Comparison of ENCODE assay signal across 8 cellular contexts in the genomic region with DNA sequence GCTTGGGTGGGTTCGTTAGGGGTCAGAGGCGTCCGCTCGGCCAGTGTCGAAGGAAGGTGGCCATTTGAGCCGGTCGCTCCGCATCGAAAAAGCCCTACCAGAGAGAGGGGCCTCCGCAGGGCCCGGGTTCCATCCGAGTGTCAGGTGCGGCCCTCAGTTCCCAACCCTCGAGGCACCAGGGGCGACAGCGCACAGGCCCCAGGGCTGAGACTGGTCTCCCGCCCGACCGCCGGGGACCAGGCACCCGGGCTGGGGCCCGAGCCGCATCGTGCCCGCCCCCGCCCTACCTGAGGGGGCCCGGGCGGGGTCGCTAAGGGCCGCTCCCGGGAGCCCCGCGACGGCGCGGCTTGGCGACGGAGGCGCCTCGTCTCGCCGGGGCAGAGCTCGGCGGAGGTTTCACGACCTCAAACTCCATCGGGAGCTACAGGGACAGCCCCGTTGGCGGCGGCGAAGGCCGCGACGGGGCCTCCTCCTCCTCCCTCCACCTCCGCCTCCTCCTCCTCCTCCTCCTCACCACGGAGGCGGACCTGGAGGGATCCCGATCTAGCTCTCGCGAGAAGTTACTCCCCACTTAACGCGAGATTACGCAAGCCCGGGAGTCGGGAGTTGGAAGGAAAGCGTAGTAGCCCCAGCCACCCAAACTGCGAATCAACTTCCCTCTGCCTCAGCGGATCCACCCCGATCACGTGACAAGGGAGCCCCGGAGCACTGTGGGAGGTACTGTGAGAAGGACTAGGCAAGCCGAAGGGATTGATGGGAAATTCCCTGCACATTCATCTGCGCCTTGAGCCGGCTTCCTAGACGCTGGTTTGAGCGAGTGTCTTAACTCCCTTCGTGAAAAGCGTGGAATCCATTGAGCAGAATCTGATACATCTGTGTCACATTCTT. TPM values are rescaled to one million over a fixed set of nuclear protein-coding genes. Genes with fewer than 3 reads are reported as not detected.
DNase-seq lines count a peak whose midpoint lies in the region; ATAC-seq and TF ChIP-seq lines count a peak whose summit lies in the region.

A gene with protein sequence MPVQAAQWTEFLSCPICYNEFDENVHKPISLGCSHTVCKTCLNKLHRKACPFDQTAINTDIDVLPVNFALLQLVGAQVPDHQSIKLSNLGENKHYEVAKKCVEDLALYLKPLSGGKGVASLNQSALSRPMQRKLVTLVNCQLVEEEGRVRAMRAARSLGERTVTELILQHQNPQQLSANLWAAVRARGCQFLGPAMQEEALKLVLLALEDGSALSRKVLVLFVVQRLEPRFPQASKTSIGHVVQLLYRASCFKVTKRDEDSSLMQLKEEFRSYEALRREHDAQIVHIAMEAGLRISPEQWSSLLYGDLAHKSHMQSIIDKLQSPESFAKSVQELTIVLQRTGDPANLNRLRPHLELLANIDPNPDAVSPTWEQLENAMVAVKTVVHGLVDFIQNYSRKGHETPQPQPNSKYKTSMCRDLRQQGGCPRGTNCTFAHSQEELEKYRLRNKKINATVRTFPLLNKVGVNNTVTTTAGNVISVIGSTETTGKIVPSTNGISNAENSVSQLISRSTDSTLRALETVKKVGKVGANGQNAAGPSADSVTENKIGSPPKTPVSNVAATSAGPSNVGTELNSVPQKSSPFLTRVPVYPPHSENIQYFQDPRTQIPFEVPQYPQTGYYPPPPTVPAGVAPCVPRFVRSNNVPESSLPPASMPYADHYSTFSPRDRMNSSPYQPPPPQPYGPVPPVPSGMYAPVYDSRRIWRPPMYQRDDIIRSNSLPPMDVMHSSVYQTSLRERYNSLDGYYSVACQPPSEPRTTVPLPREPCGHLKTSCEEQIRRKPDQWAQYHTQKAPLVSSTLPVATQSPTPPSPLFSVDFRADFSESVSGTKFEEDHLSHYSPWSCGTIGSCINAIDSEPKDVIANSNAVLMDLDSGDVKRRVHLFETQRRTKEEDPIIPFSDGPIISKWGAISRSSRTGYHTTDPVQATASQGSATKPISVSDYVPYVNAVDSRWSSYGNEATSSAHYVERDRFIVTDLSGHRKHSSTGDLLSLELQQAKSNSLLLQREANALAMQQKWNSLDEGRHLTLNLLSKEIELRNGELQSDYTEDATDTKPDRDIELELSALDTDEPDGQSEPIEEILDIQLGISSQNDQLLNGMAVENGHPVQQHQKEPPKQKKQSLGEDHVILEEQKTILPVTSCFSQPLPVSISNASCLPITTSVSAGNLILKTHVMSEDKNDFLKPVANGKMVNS (minus strand): TSS at position 537 of the 888 bp plus-strand sequence. CDS start 7,850 bp downstream, outside the sequence.

- H3K4me1 ChIP-seq in osteoblast (ENCODE audit: insufficient read depth, low read length): peaks cover 22% of the 10 kb centered on the region
- peaks cover 32 to 40% of the 10 kb centered on the region in 2 donors for H3K4me1 ChIP-seq in thoracic aorta (ENCODE audit: control insufficient read depth in 1 of 2, low read depth in 2 of 2)

- peaks cover 62% of the 10 kb centered on the region for H3F3A ChIP-seq in SU-DHL-6 (ENCODE audit: insufficient read depth)

- H3K79me2 ChIP-seq in SU-DHL-6 (ENCODE audit: insufficient read depth, low read length) (peaks cover 56% of the 10 kb centered on the region), osteoblast (ENCODE audit: insufficient read depth, low read length) (peaks cover 58% of the 10 kb centered on the region)

- peak within 1 kb of the TSS; percentile 84 for H2AFZ ChIP-seq in SU-DHL-6 (ENCODE audit: low read depth, low read length, severe bottlenecking)
- peak within 1 kb of the TSS; percentile 86 for H2AFZ ChIP-seq in osteoblast (ENCODE audit: low read length)

- H3K9ac ChIP-seq in SU-DHL-6 (ENCODE audit: low read length): peak within 1 kb of the TSS; percentile 93

- H3K36me3 Mint-ChIP-seq in activated naive CD8-positive, alpha-beta T cell treated with anti-CD3 and anti-CD28 coated beads, Interleukin-2, amount 10 ng/mL, durations not matched to agents 7 days and 5 days: peaks cover 12% of the 10 kb centered on the region
- no peaks in the 10 kb centered on the region for H3K36me3 Mint-ChIP-seq in glutamatergic neuron (ENCODE audit: unreplicated experiment)

- peak within 1 kb of the TSS; percentile 98 for H3K4me2 ChIP-seq in SU-DHL-6 (ENCODE audit: low read depth, low read length, poor library complexity, severe bottlenecking)
- peak within 1 kb of the TSS; percentile 74 for H3K4me2 ChIP-seq in osteoblast (ENCODE audit: insufficient read depth, low read length)

- no peaks in the 10 kb centered on the region for H3K9me3 Mint-ChIP-seq in activated naive CD8-positive, alpha-beta T cell treated with anti-CD3 and anti-CD28 coated beads, Interleukin-2, amount 10 ng/mL, durations not matched to agents 7 days and 5 days
- H3K9me3 Mint-ChIP-seq in glutamatergic neuron (ENCODE audit: unreplicated experiment): peaks cover 9% of the 10 kb centered on the region

- no peaks in the 10 kb centered on the region for H3K27me3 ChIP-seq in SU-DHL-6 (ENCODE audit: low read length)
- no peaks in the 10 kb centered on the region for H3K27me3 ChIP-seq in osteoblast (ENCODE audit: insufficient read depth, low read length)
- H3K27me3 ChIP-seq in thoracic aorta (replicated peaks; ENCODE audit: insufficient read depth): no peaks in the 10 kb centered on the region

- H3K9me2 ChIP-seq in SU-DHL-6 (replicated peaks; ENCODE audit: insufficient read depth, low read length): no peaks in the 10 kb centered on the region

- H3K4me1 Mint-ChIP-seq in activated naive CD8-positive, alpha-beta T cell treated with anti-CD3 and anti-CD28 coated beads, Interleukin-2, amount 10 ng/mL, durations not matched to agents 7 days and 5 days: peaks cover 12% of the 10 kb centered on the region
- H3K4me1 Mint-ChIP-seq in glutamatergic neuron (ENCODE audit: low read depth, unreplicated experiment): peaks cover 4% of the 10 kb centered on the region

- H4K20me1 ChIP-seq in SU-DHL-6 (ENCODE audit: low read depth, low read length) (no peaks in the 10 kb centered on the region), osteoblast (ENCODE audit: insufficient read depth, low read length) (peaks cover 8% of the 10 kb centered on the region)

- ATAC-seq in HG02678 (IDR thresholded peaks at IDR 0.05; ENCODE audit: unreplicated experiment) (peak; percentile 83), thoracic aorta (ENCODE audit: insufficient number of reproducible peaks, low FRiP score, low read depth) (peak; percentile 99)
- peak; percentile 87 for ATAC-seq in activated naive CD8-positive, alpha-beta T cell treated with anti-CD3 and anti-CD28 coated beads, Interleukin-2, amount 10 ng/mL, durations not matched to agents 7 days and 5 days (ENCODE audit: low read depth)

- DNase-seq in GM12864 (ENCODE audit: low read depth) (peak; percentile 99), NCI-H128 (lab: John Stamatoyannopoulos, UW; ENCODE audit: unreplicated experiment) (peak; percentile 100), glutamatergic neuron (peak; percentile 98), osteoblast (ENCODE audit: insufficient read length, low spot score, missing footprints) (peak; percentile 96), thoracic aorta (ENCODE audit: low spot score) (peak; percentile 98)
- DNase-seq in activated naive CD8-positive, alpha-beta T cell treated with anti-CD3 and anti-CD28 coated beads, Interleukin-2, amount 10 ng/mL, durations not matched to agents 7 days and 5 days: peak; percentile 91

- peak within 1 kb of the TSS; percentile 95 for H3K4me3 Mint-ChIP-seq in activated naive CD8-positive, alpha-beta T cell treated with anti-CD3 and anti-CD28 coated beads, Interleukin-2, amount 10 ng/mL, durations not matched to agents 7 days and 5 days
- peak within 1 kb of the TSS; percentile 95 for H3K4me3 Mint-ChIP-seq in glutamatergic neuron (ENCODE audit: unreplicated experiment)

- H3K27me3 Mint-ChIP-seq in activated naive CD8-positive, alpha-beta T cell treated with anti-CD3 and anti-CD28 coated beads, Interleukin-2, amount 10 ng/mL, durations not matched to agents 7 days and 5 days: no peaks in the 10 kb centered on the region
- peaks cover 6% of the 10 kb centered on the region for H3K27me3 Mint-ChIP-seq in glutamatergic neuron (ENCODE audit: unreplicated experiment)

- H3K9me3 ChIP-seq in SU-DHL-6 (ENCODE audit: insufficient read depth, low read length): no peaks in the 10 kb centered on the region
- H3K9me3 ChIP-seq in osteoblast (ENCODE audit: low read depth, low read length): no peaks in the 10 kb centered on the region
- H3K9me3 ChIP-seq in thoracic aorta: no peaks in the 10 kb centered on the region

- POLR2A ChIA-PET in activated naive CD8-positive, alpha-beta T cell treated with anti-CD3 and anti-CD28 coated beads, Interleukin-2, amount 10 ng/mL, durations not matched to agents 7 days and 5 days (lab: Charles Lee): interaction anchor here (1.0 to 3.6 kb wide), 9 partner anchors 8 to 640 kb away, joined by 3 to 32 read pairs (median 7); partner anchors contain the start of genes MRRF, RABGAP1, RBM18 and ZBTB26

- peak within 1 kb of the TSS; percentile 75 for H3K4me3 ChIP-seq in GM12864 (ENCODE audit: low read depth, low read length)
- H3K4me3 ChIP-seq in SU-DHL-6 (ENCODE audit: insufficient read depth, low read length, poor library complexity, severe bottlenecking): peak within 1 kb of the TSS; percentile 77
- H3K4me3 ChIP-seq in osteoblast (ENCODE audit: insufficient read depth, low read length): peak within 1 kb of the TSS; percentile 93
- H3K4me3 ChIP-seq in thoracic aorta: peak within 1 kb of the TSS; percentile 99

- peaks cover 5% of the 10 kb centered on the region; the same call in 1 of the 2 replicates for H3K36me3 ChIP-seq in SU-DHL-6 (ENCODE audit: low read length)
- peaks cover 10% of the 10 kb centered on the region for H3K36me3 ChIP-seq in osteoblast (ENCODE audit: insufficient read depth, low read length)
- no peaks in the 10 kb centered on the region for H3K36me3 ChIP-seq in thoracic aorta

- peak within 1 kb of the TSS; percentile 91 for H3K27ac Mint-ChIP-seq in activated naive CD8-positive, alpha-beta T cell treated with anti-CD3 and anti-CD28 coated beads, Interleukin-2, amount 10 ng/mL, durations not matched to agents 7 days and 5 days
- H3K27ac Mint-ChIP-seq in glutamatergic neuron (ENCODE audit: unreplicated experiment): peak within 1 kb of the TSS; percentile 95

- H3K27ac ChIP-seq in SU-DHL-6 (ENCODE audit: low read depth, low read length) (peak within 1 kb of the TSS; percentile 82), osteoblast (ENCODE audit: low read depth, low read length) (peak within 1 kb of the TSS; percentile 93), thoracic aorta (peak within 1 kb of the TSS; percentile 95 to 96)

- TF ChIP-seq CTCF in GM12864 (IDR thresholded peaks at IDR 0.05; ENCODE audit: low read depth, low read length, missing control alignments) (no peak), SU-DHL-6 (IDR thresholded peaks at IDR 0.05; ENCODE audit: insufficient read depth, low read length, poor library complexity, severe bottlenecking) (no peak), glutamatergic neuron (IDR thresholded peaks at IDR 0.05; ENCODE audit: partially characterized antibody, unreplicated experiment) (no peak), osteoblast (IDR thresholded peaks at IDR 0.05; ENCODE audit: extremely low read depth, low read depth, low read length) (no peak), thoracic aorta (IDR thresholded peaks at IDR 0.05) (no peak)

RNA-seq across cellular contexts. Expression of the gene that starts here (rescaled TPM):
- 10 to 100 TPM; 52.6 to 55.0 TPM for total RNA-seq in activated naive CD8-positive, alpha-beta T cell treated with anti-CD3 and anti-CD28 coated beads, Interleukin-2, amount 10 ng/mL, durations not matched to agents 7 days and 5 days
- total RNA-seq in glutamatergic neuron (ENCODE audit: unreplicated experiment): 71.7 TPM
- total RNA-seq in osteoblast: 49.2 and 52.5 TPM in 2 replicates
- total RNA-seq in thoracic aorta: 10 to 100 TPM; 45.9 to 49.5 TPM

Comparison
In these comparisons a context has a peak if more than half of its experiments do, and no peak if none do; other contexts are left out.
1. Peak in every context shown above with its lines: DNase-seq, ATAC-seq, H3K4me3 ChIP-seq and H3K27ac ChIP-seq.